ENCODE assay signal across 8 cellular contexts in the genomic region with DNA sequence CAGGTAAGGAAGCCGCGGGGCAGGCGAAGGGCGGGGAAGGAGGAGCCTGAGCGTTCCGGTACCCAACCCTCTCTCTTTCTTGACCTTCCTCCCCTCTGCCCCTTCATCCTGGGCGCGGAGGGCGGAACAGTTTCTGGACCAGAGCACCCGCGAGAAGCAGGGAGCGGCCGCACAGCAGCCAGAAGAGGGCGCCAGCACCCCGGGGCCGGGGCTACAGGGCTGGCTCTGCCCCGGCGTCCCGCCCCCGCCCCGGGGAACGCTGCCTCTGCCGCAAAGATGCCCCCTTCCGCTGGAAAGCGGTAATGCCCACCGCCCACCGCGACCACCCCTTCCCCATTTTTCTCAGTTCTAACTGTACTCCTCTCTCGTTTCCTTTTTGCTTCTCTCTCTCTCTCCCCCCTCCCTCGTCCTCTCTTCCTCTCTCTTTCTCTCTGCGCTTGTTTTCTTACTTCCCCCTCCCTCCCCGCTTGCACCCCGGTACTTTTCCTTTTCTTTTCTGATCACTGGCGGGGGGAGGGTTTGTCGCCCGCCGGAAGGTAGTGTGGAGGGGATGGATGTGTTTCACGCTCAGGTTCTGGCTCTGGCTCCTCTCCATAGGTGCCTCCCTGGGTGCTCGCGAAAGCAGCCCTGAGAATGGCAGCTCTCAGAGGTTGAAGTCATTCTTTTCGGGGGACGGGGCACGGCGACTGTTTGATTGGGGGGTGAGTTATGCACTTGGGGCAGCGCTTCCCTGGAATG. TPM values are rescaled to one million over a fixed set of nuclear protein-coding genes. Genes with fewer than 3 reads are reported as not detected.
A peak's percentile ranks its signal among the peaks of the same experiment; 100 is the strongest.
DNase-seq lines count a peak whose midpoint lies in the region; ATAC-seq lines count a peak whose summit lies in the region.

No MANE protein-coding gene starts in this region.

- DNase-seq in ELF-1 (ENCODE audit: low read depth, low spot score) (peak; percentile 89), KG1 (lab: John Stamatoyannopoulos, UW) (peak; percentile 82), SW480 (ENCODE audit: low spot score) (peak; percentile 55), amygdala (lab: John Stamatoyannopoulos, UW) (peak in 54 of 56 donors; percentile 18 to 90 (median 64)), hippocampal formation (lab: John Stamatoyannopoulos, UW) (peak; percentile 56 to 78), sciatic nerve (ENCODE audit: low spot score) (peak; percentile 97), NCI-H2029 treated with DMSO at 0.1 percent for 48 hours (lab: John Stamatoyannopoulos, UW) (no peak)

- peak; percentile 92 for ATAC-seq in GM21786 (IDR thresholded peaks at IDR 0.05; ENCODE audit: unreplicated experiment)
- peak; percentile 97 for ATAC-seq in sciatic nerve

- intact Hi-C loops in sciatic nerve (cut with DNase I): no loop called here

RNA-seq across cellular contexts. Expression of gene PRDM8, which starts 13.1 kb away (rescaled TPM):
- total RNA-seq in sciatic nerve: 8.0 TPM
